Comparison of ENCODE assay signal across 8 cellular contexts in genomic region chr5:61409568-61409967, GRCh38.
A peak's percentile ranks its signal among the peaks of the same experiment; 100 is the strongest.
DNase-seq lines count a peak whose midpoint lies in the region; ATAC-seq and TF ChIP-seq lines count a peak whose summit lies in the region.

No MANE protein-coding gene starts in this region.

- no peak overlapping the region for H3K4me3 ChIP-seq in AG09309 (ENCODE audit: control insufficient read depth, low read depth, low read length)
- H3K4me3 ChIP-seq in naive thymus-derived CD4-positive, alpha-beta T cell (ENCODE audit: low read length): no peak overlapping the region

- peaks cover 0 to 5% (median 0%) of the 10 kb centered on the region in 11 donors for H3K9me3 Mint-ChIP-seq in naive thymus-derived CD4-positive, alpha-beta T cell

- H3K27me3 Mint-ChIP-seq in naive thymus-derived CD4-positive, alpha-beta T cell: peaks cover 0 to 15% (median 0%) of the 10 kb centered on the region in 5 donors

- H3K4me3 Mint-ChIP-seq in naive thymus-derived CD4-positive, alpha-beta T cell: peak overlapping the region in 2 of 10 donors; percentile 87 to 89

- CTCF ChIA-PET in naive thymus-derived CD4-positive, alpha-beta T cell (lab: Charles Lee): no interaction called here

- no peak for ATAC-seq in naive thymus-derived CD4-positive, alpha-beta T cell
- no peak for ATAC-seq in HG02623 (IDR thresholded peaks at IDR 0.05; ENCODE audit: unreplicated experiment)

- peaks cover 22 to 45% (median 37%) of the 10 kb centered on the region in 7 donors for H3K4me1 Mint-ChIP-seq in naive thymus-derived CD4-positive, alpha-beta T cell

- no peaks in the 10 kb centered on the region for H3K9me3 ChIP-seq in naive thymus-derived CD4-positive, alpha-beta T cell (ENCODE audit: control insufficient read depth in 2 of 3, low read length in 3 of 3)

- H3K27me3 ChIP-seq in naive thymus-derived CD4-positive, alpha-beta T cell (ENCODE audit: control insufficient read depth in 2 of 2, insufficient read depth in 2 of 2, low read length in 2 of 2): no peaks in the 10 kb centered on the region

- POLR2A ChIA-PET in naive thymus-derived CD4-positive, alpha-beta T cell (lab: Charles Lee): interaction anchor here (3.3 kb wide), 1 partner anchor 79 kb away, joined by 27 read pairs; the partner anchor contains the start of gene ZSWIM6

- no peaks in the 10 kb centered on the region for H3K36me3 ChIP-seq in naive thymus-derived CD4-positive, alpha-beta T cell (ENCODE audit: control insufficient read depth in 2 of 3, insufficient read depth in 3 of 3, low read length in 3 of 3)

- H3K36me3 Mint-ChIP-seq in naive thymus-derived CD4-positive, alpha-beta T cell: no peaks in the 10 kb centered on the region

- H3K27ac ChIP-seq in naive thymus-derived CD4-positive, alpha-beta T cell (ENCODE audit: low read depth, low read length): no peak overlapping the region

- H3K27ac Mint-ChIP-seq in naive thymus-derived CD4-positive, alpha-beta T cell: peak overlapping the region in 6 of 9 donors; percentile 12 to 98 (median 75)

- DNase-seq in AG09309 (ENCODE audit: low read depth) (peak; percentile 95), LHCN-M2 (ENCODE audit: low read depth) (peak; percentile 88), dermis blood vessel endothelial cell (peak; percentile 78), NCI-H82 treated with DMSO at 0.1 percent for 48 hours (lab: John Stamatoyannopoulos, UW; ENCODE audit: unreplicated experiment) (no peak), posterior cingulate gyrus (no peak)
- DNase-seq in naive thymus-derived CD4-positive, alpha-beta T cell: no peak
- no peak for DNase-seq in activated CD4-positive, alpha-beta T cell treated with anti-CD3 and anti-CD28 coated beads, Interleukin-2, amount 50 U/mL, for 1 hour

- TF ChIP-seq CTCF in AG09309 (IDR thresholded peaks at IDR 0.05; ENCODE audit: control insufficient read depth, insufficient read depth, low read depth, low read length, missing control alignments): no peak

- peaks cover 12 to 14% of the 10 kb centered on the region in 2 donors for H3K4me1 ChIP-seq in naive thymus-derived CD4-positive, alpha-beta T cell (ENCODE audit: control insufficient read depth in 2 of 2, insufficient read depth in 2 of 2, low read length in 2 of 2)

- intact Hi-C loops in naive thymus-derived CD4-positive, alpha-beta T cell (cut with micrococcal nuclease): loop anchor here (2.0 to 10.0 kb wide), 9 partner anchors 132 to 1003 kb away; partner anchors contain the start of genes DEPDC1B (in 2 of the 2), ERCC8 (in 2 of the 2), NDUFAF2 (in 2 of the 2) and DIMT1 (in 1 of the 2)
- intact Hi-C loops in posterior cingulate gyrus (cut with DNase I): loop anchor here (5.0 to 10.0 kb wide), 2 partner anchors 77 to 205 kb away; partner anchors contain the start of gene ZSWIM6

Comparison
In these comparisons a context has a peak if more than half of its experiments do, and no peak if none do; other contexts are left out.
1. DNase-seq: peak in AG09309 (single experiment), LHCN-M2 (single experiment) and dermis blood vessel endothelial cell (single experiment); none in naive thymus-derived CD4-positive, alpha-beta T cell (0 of 9), activated CD4-positive, alpha-beta T cell treated with anti-CD3 and anti-CD28 coated beads, Interleukin-2, amount 50 U/mL, for 1 hour (single experiment), NCI-H82 treated with DMSO at 0.1 percent for 48 hours (single experiment) and posterior cingulate gyrus (0 of 10).